8 cellular contexts compared by ENCODE assay signal in genomic region chr2:46499392-46499785, GRCh38. TPM values are rescaled to one million over a fixed set of nuclear protein-coding genes. Genes with fewer than 3 reads are reported as not detected.
DNase-seq lines count a peak whose midpoint lies in the region; ATAC-seq and TF ChIP-seq lines count a peak whose summit lies in the region.

No MANE protein-coding gene starts in this region.

- no peak for TF ChIP-seq POLR2A in right lobe of liver (IDR thresholded peaks at IDR 0.05)

- CTCF ChIA-PET in activated CD4-positive, alpha-beta T cell treated with anti-CD3 and anti-CD28 coated beads for 36 hours (lab: Charles Lee) = no interaction called here

- TF ChIP-seq CTCF in brain microvascular endothelial cell (IDR thresholded peaks at IDR 0.05; ENCODE audit: low read depth, low read length, missing control alignments) = no peak
- no peak for TF ChIP-seq CTCF in right lobe of liver (IDR thresholded peaks at IDR 0.05)
- TF ChIP-seq CTCF in tibial artery (IDR thresholded peaks at IDR 0.05) = no peak

- in situ Hi-C loops in brain microvascular endothelial cell (cut with HindIII; ENCODE audit: low pct_ligation_motif_present, low sequenced_read_pairs) = no loop called here

- H3K4me1 ChIP-seq in right lobe of liver = no peaks in the 10 kb centered on the region
- peaks cover 0 to 10% (median 5%) of the 10 kb centered on the region in 4 donors for H3K4me1 ChIP-seq in tibial artery

- H3K4me3 ChIP-seq in brain microvascular endothelial cell (ENCODE audit: low read depth, low read length) = peak overlapping the region; percentile 70
- peak overlapping the region; percentile 38 to 60 (median 56) for H3K4me3 ChIP-seq in right lobe of liver
- peak overlapping the region; percentile 56 to 60 for H3K4me3 ChIP-seq in tibial artery

- no peaks in the 10 kb centered on the region for H3K36me3 ChIP-seq in brain microvascular endothelial cell (replicated peaks)
- H3K36me3 ChIP-seq in right lobe of liver = no peaks in the 10 kb centered on the region
- H3K36me3 ChIP-seq in tibial artery = no peaks in the 10 kb centered on the region

- H3K4me3 Mint-ChIP-seq in activated CD4-positive, alpha-beta T cell treated with anti-CD3 and anti-CD28 coated beads for 36 hours = peak overlapping the region; percentile 78

- peaks cover 12% of the 10 kb centered on the region for H3K4me1 Mint-ChIP-seq in activated CD4-positive, alpha-beta T cell treated with anti-CD3 and anti-CD28 coated beads for 36 hours

- no peaks in the 10 kb centered on the region for H3K9me3 ChIP-seq in right lobe of liver
- no peaks in the 10 kb centered on the region for H3K9me3 ChIP-seq in tibial artery

- 20% methylated on average over 7 of the region's 7 CpGs for WGBS in right lobe of liver (ENCODE audit: insufficient coverage, low coverage, low lambda C conversion rate, missing lambda C conversion rate)

- no peak for ATAC-seq in activated CD4-positive, alpha-beta T cell treated with anti-CD3 and anti-CD28 coated beads for 36 hours
- no peak for ATAC-seq in right lobe of liver
- ATAC-seq in HG02642 (IDR thresholded peaks at IDR 0.05; ENCODE audit: poor library complexity, unreplicated experiment) = no peak
- no peak for ATAC-seq in GM21526 (IDR thresholded peaks at IDR 0.05; ENCODE audit: low FRiP score, unreplicated experiment)

- no peak for DNase-seq in activated CD4-positive, alpha-beta T cell treated with anti-CD3 and anti-CD28 coated beads for 36 hours
- DNase-seq in activated CD4-positive, alpha-beta T cell treated with anti-CD3 and anti-CD28 coated beads for 4 hours = no peak
- DNase-seq in brain microvascular endothelial cell (no peak), right lobe of liver (no peak), tibial artery (no peak), DMS153 treated with DMSO at 0.1 percent for 48 hours (lab: John Stamatoyannopoulos, UW; ENCODE audit: unreplicated experiment) (no peak)

- H3K9me3 Mint-ChIP-seq in activated CD4-positive, alpha-beta T cell treated with anti-CD3 and anti-CD28 coated beads for 36 hours (ENCODE audit: low read depth) = no peaks in the 10 kb centered on the region

- no peaks in the 10 kb centered on the region for H3K36me3 Mint-ChIP-seq in activated CD4-positive, alpha-beta T cell treated with anti-CD3 and anti-CD28 coated beads for 36 hours (ENCODE audit: low read depth)

- H3K27me3 ChIP-seq in brain microvascular endothelial cell (replicated peaks) (no peaks in the 10 kb centered on the region), right lobe of liver (no peaks in the 10 kb centered on the region), tibial artery (no peaks in the 10 kb centered on the region)

- peaks cover 8% of the 10 kb centered on the region for H3K27me3 Mint-ChIP-seq in activated CD4-positive, alpha-beta T cell treated with anti-CD3 and anti-CD28 coated beads for 36 hours

- intact Hi-C loops in activated CD4-positive, alpha-beta T cell treated with anti-CD3 and anti-CD28 coated beads for 36 hours (cut with DNase I, micrococcal nuclease) = no loop called here
- intact Hi-C loops in right lobe of liver (cut with DNase I) (no loop called here), tibial artery (cut with DNase I; ENCODE audit: low total_unique reads) (no loop called here)

- no peak overlapping the region for H3K27ac Mint-ChIP-seq in activated CD4-positive, alpha-beta T cell treated with anti-CD3 and anti-CD28 coated beads for 36 hours

- no peak overlapping the region for H3K27ac ChIP-seq in brain microvascular endothelial cell
- peak overlapping the region; percentile 41 to 82 (median 69) for H3K27ac ChIP-seq in right lobe of liver
- peak overlapping the region; percentile 80 to 82 for H3K27ac ChIP-seq in tibial artery

- POLR2A ChIA-PET in activated CD4-positive, alpha-beta T cell treated with anti-CD3 and anti-CD28 coated beads for 36 hours (lab: Charles Lee) = no interaction called here

RNA-seq across cellular contexts. Expression of gene TMEM247, which starts 20.0 kb away (rescaled TPM):
- total RNA-seq in activated CD4-positive, alpha-beta T cell treated with anti-CD3 and anti-CD28 coated beads for 36 hours = not detected
- total RNA-seq in right lobe of liver = not detected

RNA-seq across cellular contexts. Expression of gene RHOQ, which starts 42.9 kb away (rescaled TPM):
- 10 to 100 TPM in 1 of 2 experiments, 1 to 10 TPM in 1; 9.7 to 17.0 TPM for total RNA-seq in activated CD4-positive, alpha-beta T cell treated with anti-CD3 and anti-CD28 coated beads for 36 hours
- total RNA-seq in right lobe of liver = 10 to 100 TPM; 10.6 to 37.2 (median 26.0) TPM

RNA-seq across cellular contexts. Expression of gene ATP6V1E2, which starts 43.0 kb away (rescaled TPM):
- 1 to 10 TPM; 7.0 to 7.9 TPM for total RNA-seq in activated CD4-positive, alpha-beta T cell treated with anti-CD3 and anti-CD28 coated beads for 36 hours
- total RNA-seq in right lobe of liver = 1 to 10 TPM; 2.8 to 4.8 (median 3.6) TPM
